In genomic region chr15:34318277-34319079, GRCh38 we compare ENCODE assay signal across 8 cellular contexts. TPM values are rescaled to one million over a fixed set of nuclear protein-coding genes. Genes with fewer than 3 reads are reported as not detected.
A peak's percentile ranks its signal among the peaks of the same experiment; 100 is the strongest.
DNase-seq lines count a peak whose midpoint lies in the region; ATAC-seq and TF ChIP-seq lines count a peak whose summit lies in the region.

No MANE protein-coding gene starts in this region.

- no peaks in the 10 kb centered on the region for H3K27me3 Mint-ChIP-seq in activated naive CD8-positive, alpha-beta T cell treated with anti-CD3 and anti-CD28 coated beads, Interleukin-2, amount 50 U/mL, for 24 hours

- peak overlapping the region; percentile 58 for H3K4me3 ChIP-seq in AG04449 (ENCODE audit: low read depth, low read length)
- peak overlapping the region; percentile 31 to 46 for H3K4me3 ChIP-seq in prostate gland

- peak overlapping the region; percentile 92 for H3K4me3 Mint-ChIP-seq in activated naive CD8-positive, alpha-beta T cell treated with anti-CD3 and anti-CD28 coated beads, Interleukin-2, amount 50 U/mL, for 24 hours

- ATAC-seq in HG02884 (IDR thresholded peaks at IDR 0.05; ENCODE audit: unreplicated experiment) (peak; percentile 76), left ventricle myocardium superior (peak; percentile 98)
- ATAC-seq in activated naive CD8-positive, alpha-beta T cell treated with anti-CD3 and anti-CD28 coated beads, Interleukin-2, amount 50 U/mL, for 24 hours: peak; percentile 74

- no peaks in the 10 kb centered on the region for H3K36me3 ChIP-seq in prostate gland

- H3K27me3 ChIP-seq in prostate gland (replicated peaks; ENCODE audit: insufficient read depth): no peaks in the 10 kb centered on the region

- H3K4me1 Mint-ChIP-seq in activated naive CD8-positive, alpha-beta T cell treated with anti-CD3 and anti-CD28 coated beads, Interleukin-2, amount 50 U/mL, for 24 hours: peaks cover 63% of the 10 kb centered on the region

- WGBS in prostate gland: 8% methylated on average over 10 of the region's 10 CpGs

- TF ChIP-seq CTCF in AG04449 (IDR thresholded peaks at IDR 0.05; ENCODE audit: insufficient read depth, low read length, missing control alignments) (no peak), GM13977 (IDR thresholded peaks at IDR 0.05; ENCODE audit: extremely low read depth, insufficient read depth, missing control alignments) (no peak), prostate gland (IDR thresholded peaks at IDR 0.05) (no peak)

- H3K9me3 Mint-ChIP-seq in activated naive CD8-positive, alpha-beta T cell treated with anti-CD3 and anti-CD28 coated beads, Interleukin-2, amount 50 U/mL, for 24 hours: no peaks in the 10 kb centered on the region

- peak; percentile 63 for TF ChIP-seq POLR2A in prostate gland (IDR thresholded peaks at IDR 0.05)

- H3K4me1 ChIP-seq in prostate gland (replicated peaks): peaks cover 3% of the 10 kb centered on the region

- CTCF ChIA-PET in AG04449 (lab: Yijun Ruan, JAX): interaction anchor here (0.6 to 1.3 kb wide), 5 partner anchors 20 to 109 kb away, joined by 3 to 4 read pairs (median 3); partner anchors contain the start of genes KATNBL1 and LPCAT4

- POLR2A ChIA-PET in AG04449 (lab: Yijun Ruan, JAX): interaction anchor here (1.3 kb wide), 1 partner anchor 25 kb away, joined by 3 read pairs; the partner anchor contains the start of genes NOP10 and NUTM1

- in situ Hi-C loops in GM13977 (cut with MboI; ENCODE audit: low pct_unique_long_range_greater_than_20kb, low sequenced_read_pairs, unreplicated experiment): no loop called here

- peak overlapping the region; percentile 94 for H3K27ac Mint-ChIP-seq in activated naive CD8-positive, alpha-beta T cell treated with anti-CD3 and anti-CD28 coated beads, Interleukin-2, amount 50 U/mL, for 24 hours

- DNase-seq in AG04449 (ENCODE audit: low read depth, low spot score) (no peak), GM13977 (ENCODE audit: low spot score) (peak; percentile 34), NCI-H345 (lab: John Stamatoyannopoulos, UW) (peak; percentile 63), left ventricle myocardium superior (peak; percentile 50), prostate gland (ENCODE audit: low spot score) (peak; percentile 81), NCI-H1694 (lab: John Stamatoyannopoulos, UW) (no peak)
- DNase-seq in activated naive CD8-positive, alpha-beta T cell treated with anti-CD3 and anti-CD28 coated beads, Interleukin-2, amount 50 U/mL, for 24 hours: no peak

- peak overlapping the region; percentile 63 to 72 for H3K27ac ChIP-seq in prostate gland

- H3K36me3 Mint-ChIP-seq in activated naive CD8-positive, alpha-beta T cell treated with anti-CD3 and anti-CD28 coated beads, Interleukin-2, amount 50 U/mL, for 24 hours (ENCODE audit: low read depth): peaks cover 7% of the 10 kb centered on the region

- intact Hi-C loops in left ventricle myocardium superior (cut with micrococcal nuclease): no loop called here
- intact Hi-C loops in prostate gland (cut with DNase I): no loop called here

- no peaks in the 10 kb centered on the region for H3K9me3 ChIP-seq in prostate gland

RNA-seq across cellular contexts. Expression of gene SLC12A6, which starts 19.1 kb away (rescaled TPM):
- total RNA-seq in left ventricle myocardium superior (31.0 TPM), prostate gland (10 to 100 TPM; 10.2 to 36.8 TPM)

RNA-seq across cellular contexts. Expression of gene NOP10, which starts 24.5 kb away (rescaled TPM):
- 146 TPM for total RNA-seq in left ventricle myocardium superior
- 100 to 1,000 TPM; 130 to 141 TPM for total RNA-seq in prostate gland

RNA-seq across cellular contexts. Expression of gene NUTM1, which starts 24.6 kb away (rescaled TPM):
- not detected for total RNA-seq in left ventricle myocardium superior
- total RNA-seq in prostate gland: 1 to 10 TPM in 1 of 2 donors, not detected in 1; 6.9 TPM

RNA-seq across cellular contexts. Expression of gene LPCAT4, which starts 48.5 kb away (rescaled TPM):
- total RNA-seq in left ventricle myocardium superior: 103 TPM
- total RNA-seq in prostate gland: 10 to 100 TPM; 12.5 to 13.1 TPM

Comparison
In these comparisons a context has a peak if more than half of its experiments do, and no peak if none do; other contexts are left out.
1. DNase-seq: peak in GM13977 (single experiment), NCI-H345 (single experiment), left ventricle myocardium superior (single experiment) and prostate gland (single experiment); none in AG04449 (single experiment), activated naive CD8-positive, alpha-beta T cell treated with anti-CD3 and anti-CD28 coated beads, Interleukin-2, amount 50 U/mL, for 24 hours (single experiment) and NCI-H1694 (single experiment).
2. Peak in every context shown above with its lines, with median percentiles within 50 percentile points of each other: ATAC-seq.